17 cellular contexts compared by ENCODE assay signal in genomic region chr11:35798983-35799382, GRCh38.
"Had no signal": no experiment of that assay in that cellular context is flagged by ENCODE, and none has a peak within 500 bp of the region (broad histone marks: within the 10 kb centered on the region; RNA-seq: fewer than 3 reads in every experiment).

No MANE protein-coding gene starts in this region.

- H3K36me3 ChIP-seq: esophagus squamous epithelium, stomach, thyroid gland had no signal

- H3K4me3 Mint-ChIP-seq: activated CD4-positive, alpha-beta T cell treated with anti-CD3 and anti-CD28 coated beads for 36 hours; activated CD8-positive, alpha-beta T cell treated with anti-CD3 and anti-CD28 coated beads for 36 hours; activated naive CD8-positive, alpha-beta T cell treated with anti-CD3 and anti-CD28 coated beads, Interleukin-2, amount 10 ng/mL, durations not matched to agents 7 days and 5 days; activated T-cell treated with anti-CD3 and anti-CD28 coated beads, Interleukin-2, amount 50 U/mL, for 72 hours; dendritic cell treated with granulocyte-macrophage colony-stimulating factor and Interleukin-4, amounts not matched to agents 40 ng/mL and 50 ng/mL, for 4 days; effector memory CD8-positive, alpha-beta T cell; nephron had no signal

- ATAC-seq: activated CD4-positive, alpha-beta T cell treated with anti-CD3 and anti-CD28 coated beads for 36 hours; activated CD8-positive, alpha-beta T cell treated with anti-CD3 and anti-CD28 coated beads for 36 hours; activated T-cell treated with anti-CD3 and anti-CD28 coated beads, Interleukin-2, amount 50 U/mL, for 72 hours; effector memory CD8-positive, alpha-beta T cell had no signal

- H3K9me3 Mint-ChIP-seq: activated CD8-positive, alpha-beta T cell treated with anti-CD3 and anti-CD28 coated beads for 36 hours; activated naive CD8-positive, alpha-beta T cell treated with anti-CD3 and anti-CD28 coated beads, Interleukin-2, amount 10 ng/mL, durations not matched to agents 7 days and 5 days; activated T-cell treated with anti-CD3 and anti-CD28 coated beads, Interleukin-2, amount 50 U/mL, for 72 hours; effector memory CD8-positive, alpha-beta T cell; nephron had no signal

- DNase-seq: activated CD4-positive, alpha-beta T cell treated with anti-CD3 and anti-CD28 coated beads for 36 hours; activated CD8-positive, alpha-beta memory T cell treated with anti-CD3 and anti-CD28 coated beads, Interleukin-2, amount 50 U/mL, for 4 hours; activated CD8-positive, alpha-beta T cell treated with anti-CD3 and anti-CD28 coated beads for 36 hours; activated naive CD8-positive, alpha-beta T cell treated with anti-CD3 and anti-CD28 coated beads, Interleukin-2, amount 10 ng/mL, durations not matched to agents 7 days and 5 days; activated T-cell treated with anti-CD3 and anti-CD28 coated beads, Interleukin-2, amount 50 U/mL, for 72 hours; aorta; effector memory CD8-positive, alpha-beta T cell; esophagus squamous epithelium; head of caudate nucleus; occipital lobe; stimulated activated CD4-positive, alpha-beta T cell treated with anti-CD3 and anti-CD28 coated beads, Interleukin-4, amount 100 ng/mL, for 4 hours; stomach; T-helper 9 cell; thyroid gland had no signal

- H3K27me3 ChIP-seq: esophagus squamous epithelium, stomach, thyroid gland had no signal

- H3K4me1 ChIP-seq: thyroid gland had no signal

- FAIRE-seq: urothelium cell line had no signal

- H3K27me3 Mint-ChIP-seq: activated CD4-positive, alpha-beta T cell treated with anti-CD3 and anti-CD28 coated beads for 36 hours; activated CD8-positive, alpha-beta T cell treated with anti-CD3 and anti-CD28 coated beads for 36 hours; activated naive CD8-positive, alpha-beta T cell treated with anti-CD3 and anti-CD28 coated beads, Interleukin-2, amount 10 ng/mL, durations not matched to agents 7 days and 5 days; dendritic cell treated with granulocyte-macrophage colony-stimulating factor and Interleukin-4, amounts not matched to agents 40 ng/mL and 50 ng/mL, for 4 days; effector memory CD8-positive, alpha-beta T cell had no signal

- H3K4me3 ChIP-seq: esophagus squamous epithelium, stomach, thyroid gland had no signal

- H3K27ac Mint-ChIP-seq: activated CD4-positive, alpha-beta T cell treated with anti-CD3 and anti-CD28 coated beads for 36 hours; activated CD8-positive, alpha-beta T cell treated with anti-CD3 and anti-CD28 coated beads for 36 hours; activated naive CD8-positive, alpha-beta T cell treated with anti-CD3 and anti-CD28 coated beads, Interleukin-2, amount 10 ng/mL, durations not matched to agents 7 days and 5 days; activated T-cell treated with anti-CD3 and anti-CD28 coated beads, Interleukin-2, amount 50 U/mL, for 72 hours; dendritic cell treated with granulocyte-macrophage colony-stimulating factor and Interleukin-4, amounts not matched to agents 40 ng/mL and 50 ng/mL, for 4 days; nephron had no signal

- H3K27ac ChIP-seq: stomach, thyroid gland had no signal

- H3K9me3 ChIP-seq: esophagus squamous epithelium, stomach, thyroid gland had no signal
